ENCODE assay signal across 6 cellular contexts in genomic region chr1:41554746-41555145, GRCh38.
DNase-seq lines count a peak whose midpoint lies in the region; ATAC-seq lines count a peak whose summit lies in the region.
"Not testable (repeated sequence)": the region's sequence is repeated elsewhere in the genome, so short reads cannot be mapped to it uniquely, and the experiment has no call there.

No MANE protein-coding gene starts in this region.

- peaks cover 32% of the 10 kb centered on the region for H3K9me3 Mint-ChIP-seq in activated T-cell treated with anti-CD3 and anti-CD28 coated beads, Interleukin-2, amount 50 U/mL, for 24 hours

- intact Hi-C loops in cardiac septum (cut with DNase I) = loop anchor here (5.0 kb wide), 1 partner anchor 37 kb away; no protein-coding TSS in a partner anchor
- intact Hi-C loops in sciatic nerve (cut with DNase I) = not testable (repeated sequence)

- H3K4me1 Mint-ChIP-seq in activated T-cell treated with anti-CD3 and anti-CD28 coated beads, Interleukin-2, amount 50 U/mL, for 24 hours (ENCODE audit: low read depth) = not testable (repeated sequence)

- H3K4me3 Mint-ChIP-seq in activated T-cell treated with anti-CD3 and anti-CD28 coated beads, Interleukin-2, amount 50 U/mL, for 24 hours = not testable (repeated sequence)

- H3K27ac Mint-ChIP-seq in activated T-cell treated with anti-CD3 and anti-CD28 coated beads, Interleukin-2, amount 50 U/mL, for 24 hours = not testable (repeated sequence)

- peaks cover 90% of the 10 kb centered on the region for H3K36me3 Mint-ChIP-seq in activated T-cell treated with anti-CD3 and anti-CD28 coated beads, Interleukin-2, amount 50 U/mL, for 24 hours (ENCODE audit: low read depth)

- H3K27me3 Mint-ChIP-seq in activated T-cell treated with anti-CD3 and anti-CD28 coated beads, Interleukin-2, amount 50 U/mL, for 24 hours = not testable (repeated sequence)

- DNase-seq in activated CD8-positive, alpha-beta memory T cell treated with anti-CD3 and anti-CD28 coated beads for 24 hours = peak; percentile 53
- DNase-seq in activated T-cell treated with anti-CD3 and anti-CD28 coated beads, Interleukin-2, amount 50 U/mL, for 24 hours = peak; percentile 28
- peak; percentile 47 for DNase-seq in cardiac septum (ENCODE audit: low spot score)
- peak; percentile 55 for DNase-seq in mesenteric fat pad (ENCODE audit: low spot score)
- DNase-seq in sciatic nerve (ENCODE audit: low spot score) = peak; percentile 13
- peak; percentile 6 for DNase-seq in stimulated activated CD8-positive, alpha-beta memory T cell treated with anti-CD3 and anti-CD28 coated beads, Interleukin-4, amount 100 ng/mL, for 48 hours

- ATAC-seq in sciatic nerve = not testable (repeated sequence)
